8 cellular contexts compared by ENCODE assay signal in genomic region chr4:1046581-1047011, GRCh38. TPM values are rescaled to one million over a fixed set of nuclear protein-coding genes. Genes with fewer than 3 reads are reported as not detected.
DNase-seq lines count a peak whose midpoint lies in the region; ATAC-seq and TF ChIP-seq lines count a peak whose summit lies in the region.
"Not testable (repeated sequence)": the region's sequence is repeated elsewhere in the genome, so short reads cannot be mapped to it uniquely, and the experiment has no call there.

No MANE protein-coding gene starts in this region.

- peak overlapping the region in 3 of 5 donors; percentile 67 to 79 (median 70) for H3K27ac ChIP-seq in stomach

- peaks cover 23 to 61% (median 55%) of the 10 kb centered on the region in 3 donors for H3K27me3 Mint-ChIP-seq in naive B cell

- H3K4me1 ChIP-seq in stomach = peaks cover 33 to 60% (median 51%) of the 10 kb centered on the region in 4 donors

- H3K36me3 Mint-ChIP-seq in naive B cell = not testable (repeated sequence)

- peak overlapping the region in 4 of 6 donors; percentile 39 to 89 (median 76) for H3K27ac Mint-ChIP-seq in naive B cell

- WGBS in stomach, 5 donors = 12 to 36% (median 22%) methylated on average over 21 to 29 of the region's 29 CpGs

- H3K36me3 ChIP-seq in stomach = not testable (repeated sequence)

- DNase-seq in AG20443 (ENCODE audit: low spot score) = peak; percentile 74
- DNase-seq in HFF-Myc (ENCODE audit: extremely low read depth, low read depth); naive B cell: not testable (repeated sequence)
- DNase-seq in NCI-H2196 treated with DMSO at 0.1 percent for 48 hours (lab: John Stamatoyannopoulos, UW; ENCODE audit: unreplicated experiment) = peak; percentile 38
- DNase-seq in activated CD4-positive, alpha-beta T cell treated with anti-CD3 and anti-CD28 coated beads for 48 hours = peak; percentile 2
- DNase-seq in dedifferentiated amniotic fluid mesenchymal stem cell (ENCODE audit: extremely low spot score) = peak; percentile 43
- peak; percentile 72 for DNase-seq in left ventricle myocardium superior
- peak; percentile 67 for DNase-seq in stomach

- not testable (repeated sequence) for TF ChIP-seq CTCF in HFF-Myc (IDR thresholded peaks at IDR 0.05; ENCODE audit: low read depth, low read length, missing control alignments); stomach (IDR thresholded peaks at IDR 0.05)

- not testable (repeated sequence) for TF ChIP-seq EP300 in stomach (IDR thresholded peaks at IDR 0.05)

- ATAC-seq in left ventricle myocardium superior = peak; percentile 35
- not testable (repeated sequence) for ATAC-seq in naive B cell (ENCODE audit: low read depth in 2 of 2)

- intact Hi-C loops in left ventricle myocardium superior (cut with micrococcal nuclease); stomach (cut with DNase I; ENCODE audit: low total_unique reads): not testable (repeated sequence)

- H3K4me1 Mint-ChIP-seq in naive B cell = peaks cover 7 to 18% (median 15%) of the 10 kb centered on the region in 3 donors

- peaks cover 0 to 64% (median 23%) of the 10 kb centered on the region in 3 donors for H3K27me3 ChIP-seq in stomach

- not testable (repeated sequence) for H3K9me3 Mint-ChIP-seq in naive B cell

- TF ChIP-seq POLR2A in stomach (IDR thresholded peaks at IDR 0.05) = not testable (repeated sequence)

- peak overlapping the region in 2 of 8 donors; percentile 32 to 78 for H3K4me3 Mint-ChIP-seq in naive B cell

- not testable (repeated sequence) for H3K9me3 ChIP-seq in stomach

- H3K4me3 ChIP-seq in HFF-Myc (replicated peaks; ENCODE audit: low read depth, low read length) (peak overlapping the region; percentile 24), stomach (peak overlapping the region in 3 of 4 donors; percentile 13 to 36 (median 19))

RNA-seq across cellular contexts. Expression of gene FGFRL1, which starts 35.2 kb away (rescaled TPM):
- 26.6 TPM for total RNA-seq in left ventricle myocardium superior
- polyA plus RNA-seq in naive B cell (ENCODE audit: low read depth in 6 of 6) = 1 to 10 TPM in 2 of 6 donors, under 1 TPM in 3, not detected in 1; 0.22 to 2.3 (median 0.37) TPM
- 10 to 100 TPM in 3 of 5 donors, 1 to 10 TPM in 2; 3.5 to 42.7 (median 19.6) TPM for total RNA-seq in stomach
- polyA plus RNA-seq in stomach = 10 to 100 TPM in 1 of 3 donors, 1 to 10 TPM in 2; 5.8 to 10.3 (median 9.2) TPM

RNA-seq across cellular contexts. Expression of gene SLC26A1, which starts 53.4 kb away (rescaled TPM):
- total RNA-seq in left ventricle myocardium superior (not detected), stomach (1 to 10 TPM in 2 of 5 donors, under 1 TPM in 1, not detected in 2; 0.18 to 5.8 (median 3.5) TPM)
- polyA plus RNA-seq in naive B cell (ENCODE audit: low read depth in 6 of 6) (1 to 10 TPM in 2 of 6 donors, under 1 TPM in 3, not detected in 1; 0.22 to 4.3 (median 0.77) TPM), stomach (1 to 10 TPM in 1 of 3 donors, under 1 TPM in 1, not detected in 1; 0.68 to 8.9 TPM)

RNA-seq across cellular contexts. Expression of gene IDUA, which starts 59.8 kb away (rescaled TPM):
- total RNA-seq in left ventricle myocardium superior (8.7 TPM), stomach (100 to 1,000 TPM in 1 of 5 donors, 10 to 100 TPM in 3, 1 to 10 TPM in 1; 8.8 to 278 (median 92.4) TPM)
- polyA plus RNA-seq in naive B cell (ENCODE audit: low read depth in 6 of 6) (1 to 10 TPM; 2.2 to 8.3 (median 3.3) TPM), stomach (10 to 100 TPM; 10.8 to 21.9 (median 15.4) TPM)
